ENCODE assay signal across 8 cellular contexts in the genomic region with DNA sequence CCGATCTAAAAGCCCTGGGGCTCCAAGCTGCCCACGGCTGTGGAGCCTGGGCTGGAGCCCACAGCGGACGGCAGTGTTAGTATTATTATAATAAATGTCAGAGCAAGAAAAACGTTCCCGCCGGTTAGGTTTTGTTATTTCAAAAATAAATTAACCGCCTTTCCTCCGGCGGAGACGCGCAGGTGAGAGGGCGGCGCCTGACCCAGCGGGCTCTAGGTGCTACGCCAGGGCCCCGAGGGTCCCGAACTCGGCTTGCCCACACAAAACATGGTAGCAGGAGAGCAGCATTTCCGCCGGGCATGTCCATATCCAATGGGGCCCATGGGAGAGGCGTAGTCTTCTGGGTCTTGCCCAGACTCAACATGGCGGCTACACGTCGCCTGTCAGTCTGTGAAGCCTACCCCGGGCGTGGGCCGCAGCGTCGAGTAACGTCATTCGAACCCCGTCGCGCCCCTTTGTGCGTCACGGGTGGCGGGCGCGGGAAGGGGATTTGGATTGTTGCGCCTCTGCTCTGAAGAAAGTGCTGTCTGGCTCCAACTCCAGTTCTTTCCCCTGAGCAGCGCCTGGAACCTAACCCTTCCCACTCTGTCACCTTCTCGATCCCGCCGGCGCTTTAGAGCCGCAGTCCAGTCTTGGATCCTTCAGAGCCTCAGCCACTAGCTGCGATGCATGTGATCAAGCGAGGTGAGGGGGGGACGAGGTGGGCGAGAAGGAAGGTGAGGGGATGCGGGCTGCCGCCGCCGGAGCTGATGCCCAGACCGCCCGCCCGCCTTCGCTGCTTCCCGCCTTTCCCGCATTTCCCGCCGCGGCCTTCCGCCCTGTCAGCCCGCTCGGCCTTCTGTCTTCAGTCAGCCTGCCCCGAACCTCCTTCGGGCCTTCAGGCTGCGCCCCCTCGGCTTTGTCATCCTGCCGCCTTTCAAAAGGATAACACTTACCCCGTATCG. TPM values are rescaled to one million over a fixed set of nuclear protein-coding genes. Genes with fewer than 3 reads are reported as not detected.
DNase-seq lines count a peak whose midpoint lies in the region; ATAC-seq and TF ChIP-seq lines count a peak whose summit lies in the region.

A gene (plus strand): TSS at position 452 of the 944 bp plus-strand sequence. CDS start 214 bp downstream, at position 666.

- peak within 1 kb of the TSS; percentile 80 for H2AFZ ChIP-seq in fibroblast of lung (ENCODE audit: low read length)

- peak within 1 kb of the TSS; percentile 98 for H3K4me2 ChIP-seq in fibroblast of lung (ENCODE audit: extremely low read depth, insufficient read depth, low read length)

- H3K27me3 Mint-ChIP-seq in activated T-helper 17 cell treated with anti-CD3 and anti-CD28 coated beads, Interleukin-2, amount 50 U/mL, for 72 hours: no peaks in the 10 kb centered on the region
- no peaks in the 10 kb centered on the region for H3K27me3 Mint-ChIP-seq in naive thymus-derived CD4-positive, alpha-beta T cell
- H3K27me3 Mint-ChIP-seq in stimulated activated naive B cell treated with anti-CD40 and anti-IgM and Interleukin-4, amounts not matched to agents 10 μg/mL and 1 μg/mL and 100 μg/mL, for 72 hours: no peaks in the 10 kb centered on the region

- ATAC-seq in activated T-helper 17 cell treated with anti-CD3 and anti-CD28 coated beads, Interleukin-2, amount 50 U/mL, for 72 hours (replicated peaks): peak; percentile 95
- peak; percentile 95 for ATAC-seq in naive thymus-derived CD4-positive, alpha-beta T cell
- peak; percentile 98 to 99 for ATAC-seq in stimulated activated naive B cell treated with anti-CD40 and anti-IgM and Interleukin-4, amounts not matched to agents 10 μg/mL and 1 μg/mL and 100 μg/mL, for 72 hours (replicated peaks)

- H3K9ac ChIP-seq in fibroblast of lung (ENCODE audit: insufficient read depth, low read length): peak within 1 kb of the TSS; percentile 90

- DNase-seq in Daoy (ENCODE audit: low read depth) (peak; percentile 97), GOT3 (lab: John Stamatoyannopoulos, UW) (peak; percentile 54), LNCaP clone FGC (ENCODE audit: low read depth) (peak; percentile 89), RWPE1 (ENCODE audit: low spot score) (peak; percentile 93), fibroblast of lung (ENCODE audit: low read depth in 2 of 2) (peak; percentile 97 to 98)
- peak; percentile 88 to 96 (median 94) for DNase-seq in naive thymus-derived CD4-positive, alpha-beta T cell
- DNase-seq in stimulated activated naive B cell treated with anti-CD40 and anti-IgM and Interleukin-4, amounts not matched to agents 10 μg/mL and 1 μg/mL and 100 μg/mL, for 72 hours: peak; percentile 89

- peak within 1 kb of the TSS; percentile 82 for H3K27ac Mint-ChIP-seq in activated T-helper 17 cell treated with anti-CD3 and anti-CD28 coated beads, Interleukin-2, amount 50 U/mL, for 72 hours
- peak within 1 kb of the TSS; percentile 94 to 99 (median 98) for H3K27ac Mint-ChIP-seq in naive thymus-derived CD4-positive, alpha-beta T cell
- peak within 1 kb of the TSS; percentile 97 for H3K27ac Mint-ChIP-seq in stimulated activated naive B cell treated with anti-CD40 and anti-IgM and Interleukin-4, amounts not matched to agents 10 μg/mL and 1 μg/mL and 100 μg/mL, for 72 hours

- peak within 1 kb of the TSS; percentile 85 for H3K4me3 Mint-ChIP-seq in activated T-helper 17 cell treated with anti-CD3 and anti-CD28 coated beads, Interleukin-2, amount 50 U/mL, for 72 hours
- H3K4me3 Mint-ChIP-seq in naive thymus-derived CD4-positive, alpha-beta T cell: peak within 1 kb of the TSS; percentile 92 to 99 (median 97)
- peak within 1 kb of the TSS; percentile 94 to 98 for H3K4me3 Mint-ChIP-seq in stimulated activated naive B cell treated with anti-CD40 and anti-IgM and Interleukin-4, amounts not matched to agents 10 μg/mL and 1 μg/mL and 100 μg/mL, for 72 hours

- H3K36me3 ChIP-seq in fibroblast of lung (ENCODE audit: control insufficient read depth, insufficient read depth, low read length): no peaks in the 10 kb centered on the region
- H3K36me3 ChIP-seq in naive thymus-derived CD4-positive, alpha-beta T cell (ENCODE audit: control insufficient read depth in 2 of 3, insufficient read depth in 3 of 3, low read length in 3 of 3): no peaks in the 10 kb centered on the region

- peaks cover 4% of the 10 kb centered on the region for H3K4me1 ChIP-seq in fibroblast of lung (ENCODE audit: control insufficient read depth, extremely low read depth, insufficient read depth, low read length)
- H3K4me1 ChIP-seq in naive thymus-derived CD4-positive, alpha-beta T cell (ENCODE audit: control insufficient read depth in 2 of 2, insufficient read depth in 2 of 2, low read length in 2 of 2): peaks cover 46 to 63% of the 10 kb centered on the region in 2 donors

- H3K9me3 Mint-ChIP-seq in activated T-helper 17 cell treated with anti-CD3 and anti-CD28 coated beads, Interleukin-2, amount 50 U/mL, for 72 hours: no peaks in the 10 kb centered on the region
- peaks cover 0 to 6% (median 0%) of the 10 kb centered on the region in 11 donors for H3K9me3 Mint-ChIP-seq in naive thymus-derived CD4-positive, alpha-beta T cell
- H3K9me3 Mint-ChIP-seq in stimulated activated naive B cell treated with anti-CD40 and anti-IgM and Interleukin-4, amounts not matched to agents 10 μg/mL and 1 μg/mL and 100 μg/mL, for 72 hours: no peaks in the 10 kb centered on the region

- H3K36me3 Mint-ChIP-seq in activated T-helper 17 cell treated with anti-CD3 and anti-CD28 coated beads, Interleukin-2, amount 50 U/mL, for 72 hours (ENCODE audit: low read depth): peaks cover 59% of the 10 kb centered on the region
- peaks cover 4 to 43% (median 11%) of the 10 kb centered on the region in 5 donors for H3K36me3 Mint-ChIP-seq in naive thymus-derived CD4-positive, alpha-beta T cell
- H3K36me3 Mint-ChIP-seq in stimulated activated naive B cell treated with anti-CD40 and anti-IgM and Interleukin-4, amounts not matched to agents 10 μg/mL and 1 μg/mL and 100 μg/mL, for 72 hours: peaks cover 17 to 44% of the 10 kb centered on the region in 2 donors

- POLR2A ChIA-PET in RWPE1 (lab: Yijun Ruan, JAX; ENCODE audit: low non-redundant PET): interaction anchor here (0.6 kb wide), 1 partner anchor 8 kb away, joined by 4 read pairs; no protein-coding TSS in a partner anchor
- POLR2A ChIA-PET in naive thymus-derived CD4-positive, alpha-beta T cell (lab: Charles Lee): interaction anchor here (0.5 to 1.6 kb wide), 6 partner anchors 21 to 1586 kb away, joined by 3 to 4 read pairs (median 3); no protein-coding TSS in a partner anchor

- intact Hi-C loops in naive thymus-derived CD4-positive, alpha-beta T cell (cut with micrococcal nuclease): loop anchor here (1.0 to 10.0 kb wide), 6 partner anchors 147 to 514 kb away; a partner anchor contains a TSS

- H3K27ac ChIP-seq in RWPE1 (peak within 1 kb of the TSS; percentile 95), fibroblast of lung (ENCODE audit: insufficient read depth, low read length) (peak within 1 kb of the TSS; percentile 97)
- peak within 1 kb of the TSS; percentile 97 for H3K27ac ChIP-seq in naive thymus-derived CD4-positive, alpha-beta T cell (ENCODE audit: low read depth, low read length)

- H3K4me3 ChIP-seq in LNCaP clone FGC (ENCODE audit: low read depth, low read length): peak within 1 kb of the TSS; percentile 72
- peak within 1 kb of the TSS; percentile 51 to 90 (median 72) for H3K4me3 ChIP-seq in fibroblast of lung (replicated peaks in 1 of 4; ENCODE audit: control extremely low read depth in 1 of 4, insufficient read depth in 1 of 4, low read depth in 3 of 4, low read length in 4 of 4)
- H3K4me3 ChIP-seq in naive thymus-derived CD4-positive, alpha-beta T cell (ENCODE audit: low read length): peak within 1 kb of the TSS; percentile 83

- H3K27me3 ChIP-seq in fibroblast of lung (ENCODE audit: control insufficient read depth, insufficient read depth, low read length): no peaks in the 10 kb centered on the region
- H3K27me3 ChIP-seq in naive thymus-derived CD4-positive, alpha-beta T cell (ENCODE audit: control insufficient read depth in 2 of 2, insufficient read depth in 2 of 2, low read length in 2 of 2): no peaks in the 10 kb centered on the region

- H3K79me2 ChIP-seq in fibroblast of lung (ENCODE audit: control insufficient read depth, insufficient read depth, low read length): peaks cover 45% of the 10 kb centered on the region

- no peaks in the 10 kb centered on the region for H3K9me3 ChIP-seq in fibroblast of lung (ENCODE audit: control insufficient read depth, insufficient read depth, low read depth, low read length)
- no peaks in the 10 kb centered on the region for H3K9me3 ChIP-seq in naive thymus-derived CD4-positive, alpha-beta T cell (ENCODE audit: control insufficient read depth in 2 of 3, low read length in 3 of 3)

- CTCF ChIA-PET in RWPE1 (lab: Yijun Ruan, JAX): interaction anchor here (0.7 kb wide), 2 partner anchors 17 to 642 kb away, joined by 3 to 4 read pairs; no protein-coding TSS in a partner anchor
- CTCF ChIA-PET in naive thymus-derived CD4-positive, alpha-beta T cell (lab: Charles Lee): interaction anchor here (0.9 kb wide), 1 partner anchor 23 kb away, joined by 3 read pairs; no protein-coding TSS in a partner anchor

- no peaks in the 10 kb centered on the region for H4K20me1 ChIP-seq in fibroblast of lung (ENCODE audit: control insufficient read depth, extremely low read depth, insufficient read depth, low read length)

- peaks cover 57% of the 10 kb centered on the region for H3K4me1 Mint-ChIP-seq in activated T-helper 17 cell treated with anti-CD3 and anti-CD28 coated beads, Interleukin-2, amount 50 U/mL, for 72 hours
- H3K4me1 Mint-ChIP-seq in naive thymus-derived CD4-positive, alpha-beta T cell: peaks cover 63 to 90% (median 84%) of the 10 kb centered on the region in 7 donors
- H3K4me1 Mint-ChIP-seq in stimulated activated naive B cell treated with anti-CD40 and anti-IgM and Interleukin-4, amounts not matched to agents 10 μg/mL and 1 μg/mL and 100 μg/mL, for 72 hours: peaks cover 20 to 35% of the 10 kb centered on the region in 2 donors

- no peak for TF ChIP-seq CTCF in LNCaP clone FGC (IDR thresholded peaks at IDR 0.05; ENCODE audit: control insufficient read depth, extremely low read depth, insufficient read depth)
- no peak for TF ChIP-seq CTCF in RWPE1 (conservative IDR thresholded peaks at IDR 0.05; ENCODE audit: low read depth)
- no peak for TF ChIP-seq CTCF in fibroblast of lung (conservative IDR thresholded peaks at IDR 0.05 in 1 of 2, IDR thresholded peaks at IDR 0.05 in 1 of 2; ENCODE audit: low read depth in 1 of 2, low read length in 2 of 2)

RNA-seq across cellular contexts. Expression of the gene that starts here (rescaled TPM):
- total RNA-seq in Daoy (2014; rRNA removed; shearing (Covaris generic)): 144 and 157 TPM in 2 replicates
- total RNA-seq in activated T-helper 17 cell treated with anti-CD3 and anti-CD28 coated beads, Interleukin-2, amount 50 U/mL, for 72 hours: 100 to 1,000 TPM; 193 to 204 TPM
- total RNA-seq in fibroblast of lung: 52.9 and 85.0 TPM in 2 replicates
- polyA plus RNA-seq in fibroblast of lung: 57.5 and 117 TPM in 2 replicates
- polyA plus RNA-seq in fibroblast of lung (2012): 43.3 and 91.0 TPM in 2 replicates
- 127 and 132 TPM in 2 replicates for polyA minus RNA-seq in fibroblast of lung (ENCODE audit: low replicate concordance)
- total RNA-seq in naive thymus-derived CD4-positive, alpha-beta T cell: 100 to 1,000 TPM in 1 of 5 experiments, 10 to 100 TPM in 4; 33.6 to 140 (median 40.3) TPM
- 10 to 100 TPM; 36.2 to 36.6 TPM for polyA plus RNA-seq in naive thymus-derived CD4-positive, alpha-beta T cell

Comparison
In these comparisons a context has a peak if more than half of its experiments do, and no peak if none do; other contexts are left out.
1. Peak in every context shown above with its lines: DNase-seq, ATAC-seq, H3K4me3 ChIP-seq and H3K27ac ChIP-seq.